Comparison of ENCODE assay signal across 1 cellular context in the genomic region with DNA sequence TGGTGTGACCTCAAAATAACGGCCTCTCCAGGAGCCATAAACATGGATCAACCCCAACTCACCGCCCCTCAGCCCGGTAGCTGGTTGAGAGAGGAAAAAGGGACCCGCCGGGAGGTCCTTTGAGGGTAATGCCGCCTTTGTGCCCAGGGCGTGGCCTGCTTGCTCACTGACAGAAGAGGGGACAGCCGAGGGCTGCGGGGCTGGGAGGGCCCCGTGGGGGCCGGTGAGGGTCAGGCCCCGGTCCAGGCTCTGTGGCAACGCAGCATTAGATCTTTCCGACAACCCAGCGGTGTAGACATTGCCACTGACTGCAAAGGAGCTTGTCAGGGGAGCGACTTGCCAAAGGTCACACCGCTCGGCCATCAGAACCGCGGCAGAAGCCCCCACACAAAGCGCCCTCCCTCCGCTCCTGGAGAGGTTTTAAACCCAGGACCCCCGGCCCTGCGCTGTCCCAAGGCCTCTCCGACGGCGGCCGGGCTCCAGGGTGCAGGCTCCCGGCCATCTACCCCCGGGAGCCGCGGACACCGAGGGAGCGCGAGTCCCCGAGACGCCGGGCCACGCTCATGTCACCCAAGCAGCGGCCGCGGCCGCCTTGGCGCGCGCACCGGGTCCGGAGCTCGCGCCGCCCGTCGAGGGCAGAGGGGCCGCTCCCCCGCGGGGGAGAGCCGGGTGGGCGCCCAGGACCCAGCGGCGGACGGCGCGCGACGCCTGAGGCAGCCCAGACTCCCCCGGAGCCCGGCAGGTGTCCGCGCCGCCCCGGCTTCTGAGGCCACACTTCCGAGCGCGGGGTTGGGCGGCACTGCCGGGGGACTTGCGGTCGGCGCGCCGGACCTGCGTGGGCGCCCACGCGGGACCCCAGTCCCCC.
TF ChIP-seq lines count a peak whose summit lies in the region.

No MANE protein-coding gene starts in this region.

TF ChIP-seq in HepG2, 621 proteins besides CTCF, POLR2A, EP300 and RAD21 (continued from another document and continues in another):
- TF ChIP-seq ARID3A (IDR thresholded peaks at IDR 0.05; ENCODE audit: low read depth, low read length) = no peak
- no peak for TF ChIP-seq ZBTB49 (CRISPR knock-in tag; IDR thresholded peaks at IDR 0.05; ENCODE audit: borderline replicate concordance)
- no peak for TF ChIP-seq MXD1 (CRISPR knock-in tag; IDR thresholded peaks at IDR 0.05)
- TF ChIP-seq ZMYM2 (CRISPR knock-in tag; IDR thresholded peaks at IDR 0.05) = no peak
- peak; percentile 63; the same call in 1 of the 2 replicates for TF ChIP-seq HDAC2 (CRISPR knock-in tag; IDR thresholded peaks at IDR 0.05)
- no peak for TF ChIP-seq TEAD3 (CRISPR knock-in tag; optimal IDR thresholded peaks at IDR 0.05; ENCODE audit: borderline replicate concordance)
- no peak for TF ChIP-seq IKZF1 (IDR thresholded peaks at IDR 0.05)
- TF ChIP-seq MYNN (CRISPR knock-in tag; IDR thresholded peaks at IDR 0.05; ENCODE audit: low read depth) = no peak
- no peak for TF ChIP-seq NBN (conservative IDR thresholded peaks at IDR 0.05)
- TF ChIP-seq REPIN1 (CRISPR knock-in tag; IDR thresholded peaks at IDR 0.05; ENCODE audit: borderline replicate concordance, low read depth) = no peak
- TF ChIP-seq BHLHE40 (IDR thresholded peaks at IDR 0.05; ENCODE audit: low read length) = no peak; the same call in 1 of the 2 replicates
- TF ChIP-seq RORA (CRISPR knock-in tag; IDR thresholded peaks at IDR 0.05) = no peak
- TF ChIP-seq ARNT2 (CRISPR knock-in tag; IDR thresholded peaks at IDR 0.05; ENCODE audit: low read depth) = peak; percentile 78
- TF ChIP-seq ZNF326 (CRISPR knock-in tag; IDR thresholded peaks at IDR 0.05; ENCODE audit: borderline replicate concordance) = no peak
- no peak for TF ChIP-seq CAMTA2 (CRISPR knock-in tag; IDR thresholded peaks at IDR 0.05; ENCODE audit: borderline replicate concordance)
- TF ChIP-seq ZNF451 (CRISPR knock-in tag; IDR thresholded peaks at IDR 0.05) = no peak; the same call in 1 of the 2 replicates
- peak; percentile 42; the same call in 1 of the 3 replicates for TF ChIP-seq MXI1 (IDR thresholded peaks at IDR 0.05; ENCODE audit: borderline replicate concordance, low read depth, low read length)
- TF ChIP-seq JUNB (CRISPR knock-in tag; IDR thresholded peaks at IDR 0.05; ENCODE audit: borderline replicate concordance) = no peak
- no peak for TF ChIP-seq FOXA1 (IDR thresholded peaks at IDR 0.05)
- peak; percentile 33; the same call in 1 of the 2 replicates for TF ChIP-seq FOXA1 (CRISPR knock-in tag; IDR thresholded peaks at IDR 0.05)
- TF ChIP-seq, protein P1, sequence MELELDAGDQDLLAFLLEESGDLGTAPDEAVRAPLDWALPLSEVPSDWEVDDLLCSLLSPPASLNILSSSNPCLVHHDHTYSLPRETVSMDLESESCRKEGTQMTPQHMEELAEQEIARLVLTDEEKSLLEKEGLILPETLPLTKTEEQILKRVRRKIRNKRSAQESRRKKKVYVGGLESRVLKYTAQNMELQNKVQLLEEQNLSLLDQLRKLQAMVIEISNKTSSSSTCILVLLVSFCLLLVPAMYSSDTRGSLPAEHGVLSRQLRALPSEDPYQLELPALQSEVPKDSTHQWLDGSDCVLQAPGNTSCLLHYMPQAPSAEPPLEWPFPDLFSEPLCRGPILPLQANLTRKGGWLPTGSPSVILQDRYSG (CRISPR knock-in tag; IDR thresholded peaks at IDR 0.05) = no peak
- TF ChIP-seq ZKSCAN1 (IDR thresholded peaks at IDR 0.05; ENCODE audit: low read length) = no peak
- no peak for TF ChIP-seq SRSF9 (IDR thresholded peaks at IDR 0.05; ENCODE audit: borderline replicate concordance, insufficient read depth, low read depth, low read length, poor library complexity, severe bottlenecking)
- 0 out of 2 replicates have a peak, but pooled peaks have one; percentile 15 for TF ChIP-seq ZNF607 (CRISPR knock-in tag; IDR thresholded peaks at IDR 0.05; ENCODE audit: borderline replicate concordance)
- TF ChIP-seq JUND (CRISPR knock-in tag; IDR thresholded peaks at IDR 0.05) = no peak
- TF ChIP-seq PAX8 (CRISPR knock-in tag; IDR thresholded peaks at IDR 0.05; ENCODE audit: borderline replicate concordance) = no peak; the same call in 1 of the 2 replicates
- no peak for TF ChIP-seq ZNF329 (CRISPR knock-in tag; IDR thresholded peaks at IDR 0.05; ENCODE audit: low read depth)
- TF ChIP-seq CENPX (CRISPR knock-in tag; IDR thresholded peaks at IDR 0.05) = no peak
- TF ChIP-seq, protein P2, sequence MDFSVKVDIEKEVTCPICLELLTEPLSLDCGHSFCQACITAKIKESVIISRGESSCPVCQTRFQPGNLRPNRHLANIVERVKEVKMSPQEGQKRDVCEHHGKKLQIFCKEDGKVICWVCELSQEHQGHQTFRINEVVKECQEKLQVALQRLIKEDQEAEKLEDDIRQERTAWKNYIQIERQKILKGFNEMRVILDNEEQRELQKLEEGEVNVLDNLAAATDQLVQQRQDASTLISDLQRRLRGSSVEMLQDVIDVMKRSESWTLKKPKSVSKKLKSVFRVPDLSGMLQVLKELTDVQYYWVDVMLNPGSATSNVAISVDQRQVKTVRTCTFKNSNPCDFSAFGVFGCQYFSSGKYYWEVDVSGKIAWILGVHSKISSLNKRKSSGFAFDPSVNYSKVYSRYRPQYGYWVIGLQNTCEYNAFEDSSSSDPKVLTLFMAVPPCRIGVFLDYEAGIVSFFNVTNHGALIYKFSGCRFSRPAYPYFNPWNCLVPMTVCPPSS (IDR thresholded peaks at IDR 0.05) = no peak
- no peak for TF ChIP-seq ZBTB20 (CRISPR knock-in tag; IDR thresholded peaks at IDR 0.05; ENCODE audit: borderline replicate concordance, low read depth)
- TF ChIP-seq ZNF615 (CRISPR knock-in tag; IDR thresholded peaks at IDR 0.05; ENCODE audit: borderline replicate concordance) = no peak
- no peak for TF ChIP-seq GLI4 (CRISPR knock-in tag; IDR thresholded peaks at IDR 0.05; ENCODE audit: borderline replicate concordance)
- TF ChIP-seq ZFP41 (CRISPR knock-in tag; IDR thresholded peaks at IDR 0.05; ENCODE audit: borderline replicate concordance) = no peak
- no peak for TF ChIP-seq TCF12 (IDR thresholded peaks at IDR 0.05)
- TF ChIP-seq TCF12 (CRISPR knock-in tag; IDR thresholded peaks at IDR 0.05) = no peak
- TF ChIP-seq ZNF503 (CRISPR knock-in tag; IDR thresholded peaks at IDR 0.05) = peak; percentile 79; the same call in 1 of the 2 replicates
- TF ChIP-seq, protein P3, sequence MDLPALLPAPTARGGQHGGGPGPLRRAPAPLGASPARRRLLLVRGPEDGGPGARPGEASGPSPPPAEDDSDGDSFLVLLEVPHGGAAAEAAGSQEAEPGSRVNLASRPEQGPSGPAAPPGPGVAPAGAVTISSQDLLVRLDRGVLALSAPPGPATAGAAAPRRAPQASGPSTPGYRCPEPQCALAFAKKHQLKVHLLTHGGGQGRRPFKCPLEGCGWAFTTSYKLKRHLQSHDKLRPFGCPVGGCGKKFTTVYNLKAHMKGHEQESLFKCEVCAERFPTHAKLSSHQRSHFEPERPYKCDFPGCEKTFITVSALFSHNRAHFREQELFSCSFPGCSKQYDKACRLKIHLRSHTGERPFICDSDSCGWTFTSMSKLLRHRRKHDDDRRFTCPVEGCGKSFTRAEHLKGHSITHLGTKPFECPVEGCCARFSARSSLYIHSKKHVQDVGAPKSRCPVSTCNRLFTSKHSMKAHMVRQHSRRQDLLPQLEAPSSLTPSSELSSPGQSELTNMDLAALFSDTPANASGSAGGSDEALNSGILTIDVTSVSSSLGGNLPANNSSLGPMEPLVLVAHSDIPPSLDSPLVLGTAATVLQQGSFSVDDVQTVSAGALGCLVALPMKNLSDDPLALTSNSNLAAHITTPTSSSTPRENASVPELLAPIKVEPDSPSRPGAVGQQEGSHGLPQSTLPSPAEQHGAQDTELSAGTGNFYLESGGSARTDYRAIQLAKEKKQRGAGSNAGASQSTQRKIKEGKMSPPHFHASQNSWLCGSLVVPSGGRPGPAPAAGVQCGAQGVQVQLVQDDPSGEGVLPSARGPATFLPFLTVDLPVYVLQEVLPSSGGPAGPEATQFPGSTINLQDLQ (CRISPR knock-in tag; IDR thresholded peaks at IDR 0.05) = peak; percentile 57; the same call in 1 of the 2 replicates
- TF ChIP-seq ZNF83 (CRISPR knock-in tag; IDR thresholded peaks at IDR 0.05; ENCODE audit: borderline replicate concordance) = no peak
- no peak for TF ChIP-seq MEF2D (CRISPR knock-in tag; IDR thresholded peaks at IDR 0.05)
- no peak for TF ChIP-seq ZNF350 (CRISPR knock-in tag; IDR thresholded peaks at IDR 0.05; ENCODE audit: borderline replicate concordance, low read depth)
- TF ChIP-seq SIN3A (IDR thresholded peaks at IDR 0.05; ENCODE audit: borderline replicate concordance, low read depth, low read length) = 0 out of 2 replicates have a peak, but pooled peaks have one; percentile 11
- 0 out of 2 replicates have a peak, but pooled peaks have one; percentile 16 for TF ChIP-seq FOSL1 (CRISPR knock-in tag; IDR thresholded peaks at IDR 0.05; ENCODE audit: borderline replicate concordance)
- no peak for TF ChIP-seq SP1 (IDR thresholded peaks at IDR 0.05)
- TF ChIP-seq SP1 (CRISPR knock-in tag; IDR thresholded peaks at IDR 0.05) = no peak
- no peak for TF ChIP-seq RFX1 (IDR thresholded peaks at IDR 0.05)
- TF ChIP-seq, protein P4, sequence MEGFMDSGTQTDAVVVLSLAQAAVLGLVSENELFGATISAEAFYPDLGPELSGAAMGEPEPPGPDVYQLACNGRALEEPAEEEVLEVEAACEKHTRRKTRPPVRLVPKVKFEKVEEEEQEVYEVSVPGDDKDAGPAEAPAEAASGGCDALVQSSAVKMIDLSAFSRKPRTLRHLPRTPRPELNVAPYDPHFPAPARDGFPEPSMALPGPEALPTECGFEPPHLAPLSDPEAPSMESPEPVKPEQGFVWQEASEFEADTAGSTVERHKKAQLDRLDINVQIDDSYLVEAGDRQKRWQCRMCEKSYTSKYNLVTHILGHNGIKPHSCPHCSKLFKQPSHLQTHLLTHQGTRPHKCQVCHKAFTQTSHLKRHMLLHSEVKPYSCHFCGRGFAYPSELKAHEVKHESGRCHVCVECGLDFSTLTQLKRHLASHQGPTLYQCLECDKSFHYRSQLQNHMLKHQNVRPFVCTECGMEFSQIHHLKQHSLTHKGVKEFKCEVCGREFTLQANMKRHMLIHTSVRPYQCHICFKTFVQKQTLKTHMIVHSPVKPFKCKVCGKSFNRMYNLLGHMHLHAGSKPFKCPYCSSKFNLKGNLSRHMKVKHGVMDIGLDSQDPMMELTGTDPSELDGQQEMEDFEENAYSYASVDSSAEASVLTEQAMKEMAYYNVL (CRISPR knock-in tag; IDR thresholded peaks at IDR 0.05; ENCODE audit: borderline replicate concordance) = 0 out of 2 replicates have a peak, but pooled peaks have one; percentile 41
- TF ChIP-seq MED1 (CRISPR knock-in tag; IDR thresholded peaks at IDR 0.05) = peak; percentile 71
- peak; percentile 83 for TF ChIP-seq SALL1 (CRISPR knock-in tag; IDR thresholded peaks at IDR 0.05)
- TF ChIP-seq PHF5A (CRISPR knock-in tag; IDR thresholded peaks at IDR 0.05; ENCODE audit: low read depth, unreplicated experiment) = no peak
- TF ChIP-seq SOX5 (CRISPR knock-in tag; IDR thresholded peaks at IDR 0.05; ENCODE audit: borderline replicate concordance) = peak; percentile 37; the same call in 1 of the 2 replicates
- TF ChIP-seq, protein P5, sequence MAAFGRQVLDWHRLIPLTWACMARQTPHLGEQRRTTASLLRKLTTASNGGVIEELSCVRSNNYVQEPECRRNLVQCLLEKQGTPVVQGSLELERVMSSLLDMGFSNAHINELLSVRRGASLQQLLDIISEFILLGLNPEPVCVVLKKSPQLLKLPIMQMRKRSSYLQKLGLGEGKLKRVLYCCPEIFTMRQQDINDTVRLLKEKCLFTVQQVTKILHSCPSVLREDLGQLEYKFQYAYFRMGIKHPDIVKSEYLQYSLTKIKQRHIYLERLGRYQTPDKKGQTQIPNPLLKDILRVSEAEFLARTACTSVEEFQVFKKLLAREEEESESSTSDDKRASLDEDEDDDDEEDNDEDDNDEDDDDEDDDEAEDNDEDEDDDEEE (CRISPR knock-in tag; IDR thresholded peaks at IDR 0.05) = no peak
